In the genomic region with DNA sequence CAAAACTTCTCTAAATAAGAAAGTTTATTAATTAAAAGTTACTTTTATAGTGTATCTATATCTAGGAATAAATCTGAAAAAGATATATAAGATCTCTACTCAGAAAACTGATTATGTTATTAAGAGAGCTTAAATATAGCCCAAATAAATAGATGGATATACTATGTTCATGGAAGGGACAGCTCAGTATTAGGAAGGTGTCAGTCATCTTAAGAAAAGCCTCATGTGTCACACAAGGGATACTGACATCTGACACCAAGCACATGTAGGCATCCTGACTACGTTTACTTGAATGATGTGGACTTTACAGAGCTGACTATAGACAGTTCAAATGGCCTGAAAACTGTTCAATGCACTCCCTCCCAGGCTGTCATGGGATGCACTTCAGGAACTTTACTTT, we compare ENCODE assay signal across 3 cellular contexts.
TF ChIP-seq lines count a peak whose summit lies in the region.

No MANE protein-coding gene starts in this region.

TF ChIP-seq in HEK293, 187 proteins besides CTCF, POLR2A, EP300 and RAD21:
- peak; percentile 68 for TF ChIP-seq SETDB1 (IDR thresholded peaks at IDR 0.05; ENCODE audit: insufficient read length, low read length)
- TF ChIP-seq ZNF600 (tag by site-specific recombination; IDR thresholded peaks at IDR 0.05), result 0 out of 2 replicates have a peak, but pooled peaks have one; percentile 16
- TF ChIP-seq ZNF394 (tag by site-specific recombination; IDR thresholded peaks at IDR 0.05; ENCODE audit: borderline replicate concordance), result no peak
- peak; percentile 97 for TF ChIP-seq ZNF248 (tag by site-specific recombination; IDR thresholded peaks at IDR 0.05)
TF ChIP-seq in HEK293: peak in this region for 3.

TF ChIP-seq in IMR-90, 13 proteins besides CTCF, POLR2A, EP300 and RAD21:
- TF ChIP-seq BHLHE40 (IDR thresholded peaks at IDR 0.05; ENCODE audit: low read depth, low read length), result no peak
- no peak for TF ChIP-seq MAZ (IDR thresholded peaks at IDR 0.05; ENCODE audit: borderline replicate concordance, low read depth, low read length)
- no peak for TF ChIP-seq RFX5 (IDR thresholded peaks at IDR 0.05; ENCODE audit: low read depth, low read length)
- no peak for TF ChIP-seq SMC3 (IDR thresholded peaks at IDR 0.05; ENCODE audit: low read depth, low read length)
- TF ChIP-seq CEBPB (IDR thresholded peaks at IDR 0.05; ENCODE audit: low read depth, low read length), result no peak
TF ChIP-seq in IMR-90: peak in this region for 0.

TF ChIP-seq in GM12878, 131 proteins besides CTCF, POLR2A, EP300 and RAD21:
- TF ChIP-seq TAF1 (IDR thresholded peaks at IDR 0.05; ENCODE audit: borderline replicate concordance, low read depth, low read length) (no peak), FOXK2 (IDR thresholded peaks at IDR 0.05) (no peak), HSF1 (IDR thresholded peaks at IDR 0.05; ENCODE audit: low read depth, low read length) (no peak), TCF7 (IDR thresholded peaks at IDR 0.05; ENCODE audit: borderline replicate concordance) (no peak), KLF5 (IDR thresholded peaks at IDR 0.05; ENCODE audit: partially characterized antibody) (no peak), SKIL (IDR thresholded peaks at IDR 0.05; ENCODE audit: low read depth, poor library complexity, severe bottlenecking) (no peak), FOS (IDR thresholded peaks at IDR 0.05; ENCODE audit: borderline replicate concordance, extremely low read depth, insufficient read length) (no peak), ZNF217 (IDR thresholded peaks at IDR 0.05) (no peak), PRDM15 (CRISPR knock-in tag; IDR thresholded peaks at IDR 0.05) (no peak)
- TF ChIP-seq, protein P1, sequence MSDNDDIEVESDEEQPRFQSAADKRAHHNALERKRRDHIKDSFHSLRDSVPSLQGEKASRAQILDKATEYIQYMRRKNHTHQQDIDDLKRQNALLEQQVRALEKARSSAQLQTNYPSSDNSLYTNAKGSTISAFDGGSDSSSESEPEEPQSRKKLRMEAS (IDR thresholded peaks at IDR 0.05; ENCODE audit: low read depth, low read length), result no peak
TF ChIP-seq in GM12878: peak in this region for 0.
